In genomic region chr2:27069961-27070618, GRCh38 we compare ENCODE assay signal across 11 cellular contexts. TPM values are rescaled to one million over a fixed set of nuclear protein-coding genes. Genes with fewer than 3 reads are reported as not detected.
DNase-seq lines count a peak whose midpoint lies in the region; ATAC-seq and TF ChIP-seq lines count a peak whose summit lies in the region.
"Had no signal": no experiment of that assay in that cellular context is flagged by ENCODE, and none has a peak within 500 bp of the region (broad histone marks: within the 10 kb centered on the region; RNA-seq: fewer than 3 reads in every experiment).

No MANE protein-coding gene starts in this region.

- H3K27me3 Mint-ChIP-seq in activated CD8-positive, alpha-beta T cell treated with anti-CD3 and anti-CD28 coated beads, Interleukin-2, amount 10 ng/mL, durations not matched to agents 7 days and 5 days (ENCODE audit: low read depth) = no peaks in the 10 kb centered on the region

- TF ChIP-seq EP300 in SK-N-SH (IDR thresholded peaks at IDR 0.05; ENCODE audit: borderline replicate concordance in 1 of 2, low read depth in 1 of 2, low read length in 1 of 2) = no peak

- H3K9ac ChIP-seq in SK-N-SH (peak overlapping the region; percentile 94), iPS-15b (ENCODE audit: low read depth, low read length) (no peak overlapping the region)

- WGBS in SK-N-SH (ENCODE audit: low lambda C conversion rate) = 78% methylated on average over 8 of the region's 8 CpGs
- WGBS in prostate gland = 81% methylated on average over 8 of the region's 8 CpGs

- H3K4me2 ChIP-seq in SK-N-SH = peak overlapping the region; percentile 88

- H4K20me1 ChIP-seq in SK-N-SH (ENCODE audit: insufficient read depth) = peaks cover 14% of the 10 kb centered on the region

- peak overlapping the region; percentile 95 for H3K27ac Mint-ChIP-seq in activated CD8-positive, alpha-beta T cell treated with anti-CD3 and anti-CD28 coated beads, Interleukin-2, amount 10 ng/mL, durations not matched to agents 7 days and 5 days
- peak overlapping the region; percentile 94 for H3K27ac Mint-ChIP-seq in stimulated activated effector memory CD8-positive, alpha-beta T cell treated with anti-CD3 and anti-CD28 coated beads, Interleukin-12 subunit alpha, Interleukin-12 subunit beta, amount 100 ng/mL, for 72 hours

- peak overlapping the region; percentile 99 for H3K4me3 Mint-ChIP-seq in activated CD8-positive, alpha-beta T cell treated with anti-CD3 and anti-CD28 coated beads, Interleukin-2, amount 10 ng/mL, durations not matched to agents 7 days and 5 days
- peak overlapping the region; percentile 92 for H3K4me3 Mint-ChIP-seq in stimulated activated effector memory CD8-positive, alpha-beta T cell treated with anti-CD3 and anti-CD28 coated beads, Interleukin-12 subunit alpha, Interleukin-12 subunit beta, amount 100 ng/mL, for 72 hours

- DNase-seq in SK-N-SH (no peak), prostate gland (ENCODE audit: low spot score) (no peak)
- no peak for DNase-seq in activated CD8-positive, alpha-beta T cell treated with anti-CD3 and anti-CD28 coated beads, Interleukin-2, amount 10 ng/mL, durations not matched to agents 7 days and 5 days
- no peak for DNase-seq in stimulated activated effector memory CD8-positive, alpha-beta T cell treated with anti-CD3 and anti-CD28 coated beads, Interleukin-12 subunit alpha, Interleukin-12 subunit beta, amount 100 ng/mL, for 72 hours (ENCODE audit: low spot score in 2 of 2)
- DNase-seq: 8988T, NCI-H2171 had no signal

- CTCF ChIA-PET in SK-N-SH (lab: Yijun Ruan, JAX) = interaction anchor here (0.6 to 18.5 kb wide), 5 partner anchors 8 to 214 kb away, joined by 3 to 227 read pairs (median 7); partner anchors contain the start of genes AGBL5, EMILIN1 and KHK
- CTCF ChIA-PET in activated CD8-positive, alpha-beta T cell treated with anti-CD3 and anti-CD28 coated beads, Interleukin-2, amount 10 ng/mL, durations not matched to agents 7 days and 5 days (lab: Charles Lee) = interaction anchor here (1.1 to 3.7 kb wide), 4 partner anchors 10 to 109 kb away, joined by 3 to 28 read pairs (median 6); partner anchors contain the start of gene TMEM214

- peaks cover 63% of the 10 kb centered on the region for H3K79me2 ChIP-seq in SK-N-SH (ENCODE audit: insufficient read depth)

- peaks cover 43 to 44% of the 10 kb centered on the region in 2 experiments for H3K36me3 ChIP-seq in SK-N-SH (replicated peaks in 1 of 2; ENCODE audit: control insufficient read depth in 1 of 2, insufficient read depth in 2 of 2, low read length in 1 of 2)
- H3K36me3 ChIP-seq in iPS-15b (ENCODE audit: control insufficient read depth, insufficient read depth, low read length) = peaks cover 20% of the 10 kb centered on the region
- no peaks in the 10 kb centered on the region for H3K36me3 ChIP-seq in prostate gland
- H3K36me3 ChIP-seq: ovary had no signal

- TF ChIP-seq POLR2A in prostate gland (IDR thresholded peaks at IDR 0.05) = no peak

- H3F3A ChIP-seq in SK-N-SH (replicated peaks; ENCODE audit: insufficient read depth) = peaks cover 11% of the 10 kb centered on the region

- H3K9me3 Mint-ChIP-seq in activated CD8-positive, alpha-beta T cell treated with anti-CD3 and anti-CD28 coated beads, Interleukin-2, amount 10 ng/mL, durations not matched to agents 7 days and 5 days (ENCODE audit: insufficient read depth) = no peaks in the 10 kb centered on the region
- H3K9me3 Mint-ChIP-seq in stimulated activated effector memory CD8-positive, alpha-beta T cell treated with anti-CD3 and anti-CD28 coated beads, Interleukin-12 subunit alpha, Interleukin-12 subunit beta, amount 100 ng/mL, for 72 hours = no peaks in the 10 kb centered on the region

- H3K27ac ChIP-seq in SK-N-SH (ENCODE audit: low read depth in 2 of 2, low read length in 1 of 2) = peak overlapping the region in 1 of 2 experiments; percentile 19; a peak in 1 of 4 replicates
- H3K27ac ChIP-seq in prostate gland = peak overlapping the region in 1 of 2 donors; percentile 93

- intact Hi-C loops in prostate gland (cut with DNase I) = loop anchor here (2.0 to 10.0 kb wide), 2 partner anchors 17 to 725 kb away; partner anchors contain the start of genes ADGRF3 and SELENOI

- H3K9me2 ChIP-seq in SK-N-SH = no peaks in the 10 kb centered on the region

- TF ChIP-seq RAD21 in SK-N-SH (IDR thresholded peaks at IDR 0.05; ENCODE audit: low read length) = no peak

- H3K9me3 ChIP-seq in SK-N-SH = no peaks in the 10 kb centered on the region
- H3K9me3 ChIP-seq in iPS-15b (ENCODE audit: control insufficient read depth, insufficient read depth, low read length) = no peaks in the 10 kb centered on the region
- H3K9me3 ChIP-seq in prostate gland = no peaks in the 10 kb centered on the region
- H3K9me3 ChIP-seq: ovary had no signal

- no peak for TF ChIP-seq CTCF in SK-N-SH (IDR thresholded peaks at IDR 0.05)
- TF ChIP-seq CTCF in prostate gland (IDR thresholded peaks at IDR 0.05) = no peak

- POLR2A ChIA-PET in SK-N-SH (lab: Yijun Ruan, JAX) = interaction anchor here (1.7 to 5.7 kb wide), 2 partner anchors 19 to 37 kb away, joined by 6 to 80 read pairs; partner anchors contain the start of genes AGBL5 and TMEM214
- POLR2A ChIA-PET in activated CD8-positive, alpha-beta T cell treated with anti-CD3 and anti-CD28 coated beads, Interleukin-2, amount 10 ng/mL, durations not matched to agents 7 days and 5 days (lab: Charles Lee) = interaction anchor here (3.5 to 11.6 kb wide), 3 partner anchors 10 to 17 kb away, joined by 12 to 128 read pairs (median 23); partner anchors contain the start of gene AGBL5

- peaks cover 70% of the 10 kb centered on the region for H3K4me1 Mint-ChIP-seq in activated CD8-positive, alpha-beta T cell treated with anti-CD3 and anti-CD28 coated beads, Interleukin-2, amount 10 ng/mL, durations not matched to agents 7 days and 5 days (ENCODE audit: low read depth)
- H3K4me1 Mint-ChIP-seq in stimulated activated effector memory CD8-positive, alpha-beta T cell treated with anti-CD3 and anti-CD28 coated beads, Interleukin-12 subunit alpha, Interleukin-12 subunit beta, amount 100 ng/mL, for 72 hours = peaks cover 73% of the 10 kb centered on the region

- H3K36me3 Mint-ChIP-seq in activated CD8-positive, alpha-beta T cell treated with anti-CD3 and anti-CD28 coated beads, Interleukin-2, amount 10 ng/mL, durations not matched to agents 7 days and 5 days (ENCODE audit: low read depth) = peaks cover 45% of the 10 kb centered on the region
- H3K36me3 Mint-ChIP-seq in stimulated activated effector memory CD8-positive, alpha-beta T cell treated with anti-CD3 and anti-CD28 coated beads, Interleukin-12 subunit alpha, Interleukin-12 subunit beta, amount 100 ng/mL, for 72 hours = peaks cover 56% of the 10 kb centered on the region

- peaks cover 39 to 54% of the 10 kb centered on the region in 2 experiments for H3K4me1 ChIP-seq in SK-N-SH (ENCODE audit: control insufficient read depth in 1 of 2, insufficient read depth in 2 of 2, low read depth in 1 of 2, low read length in 1 of 2)
- peaks cover 4% of the 10 kb centered on the region for H3K4me1 ChIP-seq in iPS-15b (ENCODE audit: control insufficient read depth, insufficient read depth, low read length)
- no peaks in the 10 kb centered on the region for H3K4me1 ChIP-seq in prostate gland (replicated peaks)

- H2AFZ ChIP-seq in SK-N-SH (ENCODE audit: low read depth) = no peak overlapping the region

- H3K4me3 ChIP-seq in SK-N-SH (ENCODE audit: low read depth in 2 of 2, low read length in 1 of 2) = peak overlapping the region; percentile 97 to 98
- peak overlapping the region; percentile 99 for H3K4me3 ChIP-seq in iPS-15b (ENCODE audit: low read depth, low read length)
- H3K4me3 ChIP-seq in prostate gland = peak overlapping the region in 1 of 2 donors; percentile 71

- H3K27me3 ChIP-seq in SK-N-SH (ENCODE audit: insufficient read depth) (no peaks in the 10 kb centered on the region), iPS-15b (ENCODE audit: control insufficient read depth, insufficient read depth, low read length) (no peaks in the 10 kb centered on the region), prostate gland (replicated peaks; ENCODE audit: insufficient read depth) (no peaks in the 10 kb centered on the region)
- H3K27me3 ChIP-seq: ovary had no signal

- no peak for ATAC-seq in SK-N-SH treated with all-trans-retinoic acid at 6 μM for 48 hours
- no peak for ATAC-seq in activated CD8-positive, alpha-beta T cell treated with anti-CD3 and anti-CD28 coated beads, Interleukin-2, amount 10 ng/mL, durations not matched to agents 7 days and 5 days
- no peak for ATAC-seq in stimulated activated effector memory CD8-positive, alpha-beta T cell treated with anti-CD3 and anti-CD28 coated beads, Interleukin-12 subunit alpha, Interleukin-12 subunit beta, amount 100 ng/mL, for 72 hours
- ATAC-seq in GM18858 (IDR thresholded peaks at IDR 0.05; ENCODE audit: unreplicated experiment) = no peak
- no peak for ATAC-seq in GM21619 (IDR thresholded peaks at IDR 0.05; ENCODE audit: unreplicated experiment)

RNA-seq across cellular contexts. Expression of gene OST4, which starts 1.4 kb away (rescaled TPM):
- 876 and 1,851 TPM in 2 replicates for polyA plus RNA-seq in SK-N-SH (2012; rRNA removed)
- polyA plus RNA-seq in SK-N-SH (2012; cell fraction: cytosol; rRNA removed) = 1,232 and 1,463 TPM in 2 replicates
- 356 and 431 TPM in 2 replicates for polyA plus RNA-seq in SK-N-SH (2012; cell fraction: nucleus; rRNA removed)
- total RNA-seq in activated CD8-positive, alpha-beta T cell treated with anti-CD3 and anti-CD28 coated beads, Interleukin-2, amount 10 ng/mL, durations not matched to agents 7 days and 5 days = 100 to 1,000 TPM; 334 to 346 TPM
- 100 to 1,000 TPM; 246 to 317 TPM for total RNA-seq in prostate gland

RNA-seq across cellular contexts. Expression of gene EMILIN1, which starts 8.3 kb away (rescaled TPM):
- 184 and 286 TPM in 2 replicates for polyA plus RNA-seq in SK-N-SH (2012; rRNA removed)
- 96.2 and 169 TPM in 2 replicates for polyA plus RNA-seq in SK-N-SH (2012; cell fraction: cytosol; rRNA removed)
- polyA plus RNA-seq in SK-N-SH (2012; cell fraction: nucleus; rRNA removed) = 206 and 267 TPM in 2 replicates
- total RNA-seq in activated CD8-positive, alpha-beta T cell treated with anti-CD3 and anti-CD28 coated beads, Interleukin-2, amount 10 ng/mL, durations not matched to agents 7 days and 5 days = 1 to 10 TPM; 1.1 to 1.4 TPM
- 100 to 1,000 TPM in 1 of 2 donors, 10 to 100 TPM in 1; 39.8 to 149 TPM for total RNA-seq in prostate gland

RNA-seq across cellular contexts. Expression of gene KHK, which starts 16.5 kb away (rescaled TPM):
- polyA plus RNA-seq in SK-N-SH (2012; rRNA removed) = 6.5 and 10.3 TPM in 2 replicates
- 5.2 and 7.6 TPM in 2 replicates for polyA plus RNA-seq in SK-N-SH (2012; cell fraction: cytosol; rRNA removed)
- polyA plus RNA-seq in SK-N-SH (2012; cell fraction: nucleus; rRNA removed) = 12.4 and 21.0 TPM in 2 replicates
- 10 to 100 TPM; 12.1 to 12.4 TPM for total RNA-seq in activated CD8-positive, alpha-beta T cell treated with anti-CD3 and anti-CD28 coated beads, Interleukin-2, amount 10 ng/mL, durations not matched to agents 7 days and 5 days
- 1 to 10 TPM in 1 of 2 donors, under 1 TPM in 1; 0.91 to 7.0 TPM for total RNA-seq in prostate gland

RNA-seq across cellular contexts. Expression of gene AGBL5, which starts 18.6 kb away (rescaled TPM):
- 45.5 and 47.8 TPM in 2 replicates for polyA plus RNA-seq in SK-N-SH (2012; rRNA removed)
- 32.0 and 43.2 TPM in 2 replicates for polyA plus RNA-seq in SK-N-SH (2012; cell fraction: cytosol; rRNA removed)
- polyA plus RNA-seq in SK-N-SH (2012; cell fraction: nucleus; rRNA removed) = 33.7 and 37.7 TPM in 2 replicates
- 10 to 100 TPM; 13.9 to 14.8 TPM for total RNA-seq in activated CD8-positive, alpha-beta T cell treated with anti-CD3 and anti-CD28 coated beads, Interleukin-2, amount 10 ng/mL, durations not matched to agents 7 days and 5 days
- 10 to 100 TPM; 31.9 to 87.1 TPM for total RNA-seq in prostate gland

RNA-seq across cellular contexts. Expression of gene TMEM214, which starts 37.3 kb away (rescaled TPM):
- polyA plus RNA-seq in SK-N-SH (2012; rRNA removed) = 69.4 and 80.2 TPM in 2 replicates
- polyA plus RNA-seq in SK-N-SH (2012; cell fraction: cytosol; rRNA removed) = 25.4 and 37.4 TPM in 2 replicates
- polyA plus RNA-seq in SK-N-SH (2012; cell fraction: nucleus; rRNA removed) = 176 and 217 TPM in 2 replicates
- 10 to 100 TPM; 73.7 to 75.6 TPM for total RNA-seq in activated CD8-positive, alpha-beta T cell treated with anti-CD3 and anti-CD28 coated beads, Interleukin-2, amount 10 ng/mL, durations not matched to agents 7 days and 5 days
- 10 to 100 TPM; 44.5 to 75.9 TPM for total RNA-seq in prostate gland

Comparison
In these comparisons a context has a peak if more than half of its experiments do, and no peak if none do; other contexts are left out.
1. RNA of gene EMILIN1, which starts 8.3 kb away (total RNA-seq): 39.8 to 149 TPM in prostate gland; 1.1 to 1.4 TPM in activated CD8-positive, alpha-beta T cell treated with anti-CD3 and anti-CD28 coated beads, Interleukin-2, amount 10 ng/mL, durations not matched to agents 7 days and 5 days; every median in the first group is over 10 times any median in the second.